In genomic region chr6:125746731-125747588, GRCh38 we compare ENCODE assay signal across 1 cellular context.
A peak's percentile ranks its signal among the peaks of the same experiment; 100 is the strongest.
TF ChIP-seq lines count a peak whose summit lies in the region.

No MANE protein-coding gene starts in this region.

TF ChIP-seq in GM12878, 131 proteins besides CTCF, POLR2A, EP300 and RAD21 (continues in another document):
- no peak for TF ChIP-seq DPF2 (IDR thresholded peaks at IDR 0.05)
- TF ChIP-seq MEF2B (IDR thresholded peaks at IDR 0.05; ENCODE audit: partially characterized antibody, poor library complexity, severe bottlenecking) = no peak
- no peak for TF ChIP-seq LARP7 (IDR thresholded peaks at IDR 0.05)
- no peak for TF ChIP-seq POLR2AphosphoS5 (IDR thresholded peaks at IDR 0.05; ENCODE audit: low read length)
- no peak for TF ChIP-seq KLF5 (IDR thresholded peaks at IDR 0.05; ENCODE audit: partially characterized antibody)
- no peak for TF ChIP-seq ELK1 (IDR thresholded peaks at IDR 0.05; ENCODE audit: low read depth, low read length)
- TF ChIP-seq CHD2 (IDR thresholded peaks at IDR 0.05; ENCODE audit: borderline replicate concordance, low read depth, low read length) = no peak
- TF ChIP-seq MTA3 (IDR thresholded peaks at IDR 0.05; ENCODE audit: borderline replicate concordance, low read length) = no peak
- 0 out of 2 replicates have a peak, but pooled peaks have one; percentile 15 for TF ChIP-seq YY1 (IDR thresholded peaks at IDR 0.05; ENCODE audit: low read depth, low read length)
- TF ChIP-seq EZH2 (IDR thresholded peaks at IDR 0.05; ENCODE audit: borderline replicate concordance, control insufficient read depth, low read depth, low read length) = no peak
- no peak for TF ChIP-seq CEBPB (IDR thresholded peaks at IDR 0.05; ENCODE audit: borderline replicate concordance in 1 of 2, low read depth in 2 of 2, low read length in 2 of 2)
- TF ChIP-seq TAF1 (IDR thresholded peaks at IDR 0.05; ENCODE audit: borderline replicate concordance, low read depth, low read length) = 0 out of 2 replicates have a peak, but pooled peaks have one; percentile 21
- TF ChIP-seq ZBTB40 (IDR thresholded peaks at IDR 0.05; ENCODE audit: borderline replicate concordance) = no peak
- TF ChIP-seq ZNF207 (IDR thresholded peaks at IDR 0.05; ENCODE audit: borderline replicate concordance) = no peak
- TF ChIP-seq MLLT1 (IDR thresholded peaks at IDR 0.05) = no peak
- no peak for TF ChIP-seq RBBP5 (conservative IDR thresholded peaks at IDR 0.05)
- TF ChIP-seq TCF3 (IDR thresholded peaks at IDR 0.05; ENCODE audit: borderline replicate concordance, insufficient read depth, low read depth, low read length) = no peak
- TF ChIP-seq STAT3 (IDR thresholded peaks at IDR 0.05; ENCODE audit: low read depth, low read length) = no peak
- no peak for TF ChIP-seq ATF3 (IDR thresholded peaks at IDR 0.05; ENCODE audit: borderline replicate concordance, extremely low read depth, low read depth, low read length)
- TF ChIP-seq SP1 (IDR thresholded peaks at IDR 0.05; ENCODE audit: low read depth, low read length) = no peak
- no peak for TF ChIP-seq MYC (IDR thresholded peaks at IDR 0.05; ENCODE audit: insufficient read depth, insufficient read length, insufficient replicate concordance, low read length, severe bottlenecking)
- TF ChIP-seq HDGF (IDR thresholded peaks at IDR 0.05) = no peak
- TF ChIP-seq NBN (IDR thresholded peaks at IDR 0.05) = 0 out of 2 replicates have a peak, but pooled peaks have one; percentile 23
- TF ChIP-seq EED (IDR thresholded peaks at IDR 0.05; ENCODE audit: low read depth) = peak; percentile 66
- TF ChIP-seq ZBTB33 (IDR thresholded peaks at IDR 0.05) = no peak
- no peak for TF ChIP-seq PRDM15 (CRISPR knock-in tag; IDR thresholded peaks at IDR 0.05)
- TF ChIP-seq RELB (IDR thresholded peaks at IDR 0.05; ENCODE audit: low read depth) = no peak
- TF ChIP-seq RCOR1 (conservative IDR thresholded peaks at IDR 0.05; ENCODE audit: low read depth, low read length) = no peak
- peak; percentile 18; the same call in 1 of the 2 replicates for TF ChIP-seq TCF7 (IDR thresholded peaks at IDR 0.05; ENCODE audit: borderline replicate concordance)
- TF ChIP-seq STAT1 (conservative IDR thresholded peaks at IDR 0.05) = no peak
- TF ChIP-seq PML (IDR thresholded peaks at IDR 0.05; ENCODE audit: low read length) = 0 out of 2 replicates have a peak, but pooled peaks have one; percentile 56
- no peak for TF ChIP-seq BCL3 (IDR thresholded peaks at IDR 0.05; ENCODE audit: borderline replicate concordance, insufficient read depth, low read depth, low read length, poor library complexity, severe bottlenecking)
- no peak for TF ChIP-seq KAT2A (conservative IDR thresholded peaks at IDR 0.05; ENCODE audit: control insufficient read depth, low read depth, low read length)
- peak; percentile 58; the same call in 1 of the 2 replicates for TF ChIP-seq CREB1 (IDR thresholded peaks at IDR 0.05; ENCODE audit: low read depth)
- TF ChIP-seq RELA (IDR thresholded peaks at IDR 0.05; ENCODE audit: borderline replicate concordance, partially characterized antibody) = no peak
- TF ChIP-seq TBL1XR1 (IDR thresholded peaks at IDR 0.05; ENCODE audit: low read depth, low read length) = peak; percentile 73; the same call in 1 of the 2 replicates
- no peak for TF ChIP-seq SMAD1 (IDR thresholded peaks at IDR 0.05; ENCODE audit: low read depth, partially characterized antibody)
- no peak for TF ChIP-seq E2F4 (IDR thresholded peaks at IDR 0.05; ENCODE audit: low read depth, low read length)
- TF ChIP-seq NFIC (IDR thresholded peaks at IDR 0.05; ENCODE audit: low read depth, low read length) = peak; percentile 60
- TF ChIP-seq BCL11A (IDR thresholded peaks at IDR 0.05; ENCODE audit: low read depth, low read length) = no peak
- TF ChIP-seq ZNF24 (IDR thresholded peaks at IDR 0.05) = no peak
